Comparison of ENCODE assay signal across 16 cellular contexts in genomic region chr22:26318975-26319374, GRCh38.
A peak's percentile ranks its signal among the peaks of the same experiment; 100 is the strongest.
DNase-seq lines count a peak whose midpoint lies in the region; ATAC-seq, FAIRE-seq and TF ChIP-seq lines count a peak whose summit lies in the region.
"Had no signal": no experiment of that assay in that cellular context is flagged by ENCODE, and none has a peak within 500 bp of the region (broad histone marks: within the 10 kb centered on the region; RNA-seq: fewer than 3 reads in every experiment).

No MANE protein-coding gene starts in this region.

- H3K27ac ChIP-seq in endodermal cell (ENCODE audit: low read depth, low read length), result no peak overlapping the region
- no peak overlapping the region for H3K27ac ChIP-seq in Peyer's patch
- H3K27ac ChIP-seq: esophagus muscularis mucosa, upper lobe of right lung had no signal

- no peak for FAIRE-seq in GM12892 (lab: Jason Lieb, UNC)
- FAIRE-seq: keratinocyte had no signal

- no peaks in the 10 kb centered on the region for H3K4me1 ChIP-seq in endodermal cell (ENCODE audit: control insufficient read depth, insufficient read depth, low read length)
- H3K4me1 ChIP-seq in Peyer's patch, result no peaks in the 10 kb centered on the region
- H3K4me1 ChIP-seq: esophagus muscularis mucosa, upper lobe of right lung had no signal

- no peak overlapping the region for H3K4me3 ChIP-seq in GM12864 (ENCODE audit: low read depth, low read length)
- H3K4me3 ChIP-seq in endodermal cell (ENCODE audit: low read length), result no peak overlapping the region
- no peak overlapping the region for H3K4me3 ChIP-seq in Peyer's patch
- H3K4me3 ChIP-seq: esophagus muscularis mucosa, upper lobe of right lung had no signal

- H3K9me3 ChIP-seq in endodermal cell (ENCODE audit: control insufficient read depth, low read length) (no peaks in the 10 kb centered on the region), Peyer's patch (no peaks in the 10 kb centered on the region)
- H3K9me3 ChIP-seq: esophagus muscularis mucosa, upper lobe of right lung had no signal

- H3K9me3 Mint-ChIP-seq in endodermal cell, result no peaks in the 10 kb centered on the region
- H3K9me3 Mint-ChIP-seq: activated T-cell treated with anti-CD3 and anti-CD28 coated beads, Interleukin-2, amount 50 U/mL, for 4 hours; brain; natural killer cell had no signal

- TF ChIP-seq CTCF in GM12864 (IDR thresholded peaks at IDR 0.05; ENCODE audit: low read depth, low read length, missing control alignments) (peak; percentile 25), endodermal cell (conservative IDR thresholded peaks at IDR 0.05) (peak; percentile 43), Peyer's patch (IDR thresholded peaks at IDR 0.05) (no peak)

- TF ChIP-seq POLR2A in Peyer's patch (IDR thresholded peaks at IDR 0.05), result no peak
- TF ChIP-seq POLR2A in GM12892 (IDR thresholded peaks at IDR 0.05; ENCODE audit: low read depth, low read length), result no peak

- H3K27ac Mint-ChIP-seq in endodermal cell, result no peak overlapping the region
- H3K27ac Mint-ChIP-seq: natural killer cell had no signal

- H3K4me1 Mint-ChIP-seq in endodermal cell, result no peaks in the 10 kb centered on the region
- H3K4me1 Mint-ChIP-seq: natural killer cell had no signal

- ATAC-seq in GM19324 (IDR thresholded peaks at IDR 0.05; ENCODE audit: low FRiP score, unreplicated experiment) (no peak), GM19328 (IDR thresholded peaks at IDR 0.05; ENCODE audit: unreplicated experiment) (no peak)
- ATAC-seq: activated T-cell treated with anti-CD3 and anti-CD28 coated beads, Interleukin-2, amount 50 U/mL, for 4 hours; natural killer cell; upper lobe of right lung had no signal

- 61% methylated on average over 5 to 6 of the region's 6 CpGs for WGBS in endodermal cell (ENCODE audit: insufficient coverage in 1 of 2, insufficient read length in 1 of 2), 2 experiments

- no peak overlapping the region for H3K9ac ChIP-seq in endodermal cell (ENCODE audit: extremely low read depth, low read length, poor library complexity, severe bottlenecking)

- DNase-seq in AG08396 (ENCODE audit: low spot score) (peak; percentile 12), GM12864 (ENCODE audit: low read depth) (no peak), NCI-H82 treated with DMSO at 0.1 percent for 48 hours (lab: John Stamatoyannopoulos, UW; ENCODE audit: unreplicated experiment) (peak; percentile 11), endodermal cell (peak; percentile 59), Peyer's patch (no peak), GM12892 (ENCODE audit: insufficient read length) (no peak)
- DNase-seq: activated T-cell treated with anti-CD3 and anti-CD28 coated beads, Interleukin-2, amount 50 U/mL, for 4 hours; natural killer cell; NCI-H2029 treated with DMSO at 0.1 percent for 48 hours; SHP77 treated with DMSO at 0.1 percent for 48 hours; upper lobe of right lung had no signal

- H3K36me3 ChIP-seq in endodermal cell (ENCODE audit: control insufficient read depth, insufficient read depth, low read length), result no peaks in the 10 kb centered on the region
- no peaks in the 10 kb centered on the region for H3K36me3 ChIP-seq in Peyer's patch
- H3K36me3 ChIP-seq: esophagus muscularis mucosa, upper lobe of right lung had no signal

- H3K4me3 Mint-ChIP-seq in endodermal cell, result no peak overlapping the region
- H3K4me3 Mint-ChIP-seq: activated T-cell treated with anti-CD3 and anti-CD28 coated beads, Interleukin-2, amount 50 U/mL, for 4 hours; brain; natural killer cell had no signal

- H3K36me3 Mint-ChIP-seq in endodermal cell (ENCODE audit: low read depth), result peaks cover 6% of the 10 kb centered on the region
- H3K36me3 Mint-ChIP-seq: natural killer cell had no signal

- H3K27me3 Mint-ChIP-seq in endodermal cell (ENCODE audit: insufficient read depth), result no peaks in the 10 kb centered on the region

- H3K27me3 ChIP-seq in endodermal cell (ENCODE audit: control insufficient read depth, insufficient read depth, low read length, poor library complexity, severe bottlenecking) (no peaks in the 10 kb centered on the region), Peyer's patch (no peaks in the 10 kb centered on the region)

Comparison
In these comparisons a context has a peak if more than half of its experiments do, and no peak if none do; other contexts are left out.
1. DNase-seq: peak in AG08396 (single experiment), NCI-H82 treated with DMSO at 0.1 percent for 48 hours (single experiment) and endodermal cell (single experiment); none in GM12864 (single experiment), Peyer's patch (0 of 3) and GM12892 (single experiment).
2. CTCF ChIP-seq: peak in GM12864 (single experiment) and endodermal cell (single experiment); none in Peyer's patch (0 of 6).